19 cellular contexts compared by ENCODE assay signal in the genomic region with DNA sequence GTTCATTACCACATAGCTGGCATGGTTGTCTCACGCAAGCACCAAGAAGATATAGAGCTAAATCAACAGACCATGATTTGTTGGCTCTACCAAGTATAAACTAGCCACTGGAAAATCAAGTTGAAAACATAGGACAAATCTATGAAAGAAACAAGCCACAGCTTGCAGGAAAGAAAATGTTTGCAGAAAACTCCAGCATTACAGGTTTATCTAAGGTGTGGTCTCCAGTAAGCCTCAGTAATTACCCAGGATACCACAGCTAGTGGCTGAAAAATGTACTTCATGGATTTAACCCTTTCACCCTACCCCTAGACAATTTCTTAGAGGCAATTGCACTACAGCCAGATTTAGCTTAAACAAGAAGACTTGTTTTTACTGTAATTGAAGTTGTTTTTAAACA.
"Had no signal": no experiment of that assay in that cellular context is flagged by ENCODE, and none has a peak within 500 bp of the region (broad histone marks: within the 10 kb centered on the region; RNA-seq: fewer than 3 reads in every experiment).

No MANE protein-coding gene starts in this region.

- H3K9me3 ChIP-seq: gastroesophageal sphincter, heart left ventricle, mucosa of descending colon, ovary, sigmoid colon, testis, upper lobe of left lung had no signal

- H3K4me3 ChIP-seq: gastroesophageal sphincter, heart left ventricle, mucosa of descending colon, neural progenitor cell, ovary, sigmoid colon, testis, upper lobe of left lung had no signal

- ATAC-seq: activated CD4-positive, alpha-beta T cell treated with anti-CD3 and anti-CD28 coated beads for 36 hours; effector memory CD8-positive, alpha-beta T cell; gastroesophageal sphincter; heart left ventricle; left ventricle myocardium superior; mucosa of descending colon; stimulated activated memory B cell treated with anti-CD40 and anti-IgM and Interleukin-4, amounts not matched to agents 10 μg/mL and 1 μg/mL and 100 μg/mL, for 72 hours; WTC11 had no signal

- H3K4me2 ChIP-seq: neural progenitor cell had no signal

- H3K9ac ChIP-seq: neural progenitor cell had no signal

- H3K36me3 ChIP-seq: gastroesophageal sphincter, heart left ventricle, neural progenitor cell, ovary, sigmoid colon, upper lobe of left lung had no signal

- H3K4me1 ChIP-seq: gastroesophageal sphincter, heart left ventricle, neural progenitor cell, sigmoid colon, testis, upper lobe of left lung had no signal

- H3K27me3 ChIP-seq: gastroesophageal sphincter, heart left ventricle, neural progenitor cell, ovary, sigmoid colon, testis, upper lobe of left lung had no signal

- H3K27ac ChIP-seq: gastroesophageal sphincter, heart left ventricle, neural progenitor cell, ovary, sigmoid colon, testis, upper lobe of left lung had no signal

- DNase-seq: activated CD4-positive, alpha-beta T cell treated with anti-CD3 and anti-CD28 coated beads for 36 hours; activated CD4-positive, alpha-beta T cell treated with anti-CD3 and anti-CD28 coated beads, Interleukin-2, amount 50 U/mL, for 48 hours; activated naive CD8-positive, alpha-beta T cell treated with anti-CD3 and anti-CD28 coated beads for 36 hours; amniotic stem cell; caudate nucleus; effector memory CD8-positive, alpha-beta T cell; heart left ventricle; left ventricle myocardium superior; mucosa of descending colon; naive B cell; ovary; sigmoid colon; stimulated activated CD4-positive, alpha-beta T cell treated with anti-CD3 and anti-CD28 coated beads, Interleukin-4, amount 100 ng/mL, for 4 hours; testis; upper lobe of left lung had no signal

- H2AFZ ChIP-seq: neural progenitor cell had no signal
